Comparison of ENCODE assay signal across 9 cellular contexts in genomic region chr7:27110163-27110976, GRCh38. TPM values are rescaled to one million over a fixed set of nuclear protein-coding genes. Genes with fewer than 3 reads are reported as not detected.
A peak's percentile ranks its signal among the peaks of the same experiment; 100 is the strongest.
DNase-seq lines count a peak whose midpoint lies in the region; ATAC-seq and TF ChIP-seq lines count a peak whose summit lies in the region.
"Had no signal": no experiment of that assay in that cellular context is flagged by ENCODE, and none has a peak within 500 bp of the region (broad histone marks: within the 10 kb centered on the region; RNA-seq: fewer than 3 reads in every experiment).

No MANE protein-coding gene starts in this region.

- 23 to 64% (median 59%) methylated on average over 62 to 64 of the region's 64 CpGs for WGBS in adipose tissue, 3 donors

- H3K9ac ChIP-seq in skeletal muscle tissue (ENCODE audit: low read depth in 1 of 3, low read length in 3 of 3): peak overlapping the region in 1 of 3 donors; percentile 59

- H3K36me3 ChIP-seq in GM23338 (ENCODE audit: insufficient read depth): no peaks in the 10 kb centered on the region
- peaks cover 0 to 4% (median 0%) of the 10 kb centered on the region in 3 donors for H3K36me3 ChIP-seq in skeletal muscle tissue (ENCODE audit: control insufficient read depth in 3 of 3, insufficient read depth in 3 of 3, low read length in 3 of 3)

- peaks cover 2% of the 10 kb centered on the region for H3K9me3 ChIP-seq in iPS-18c (ENCODE audit: control insufficient read depth, insufficient read depth, low read length)
- no peaks in the 10 kb centered on the region for H3K9me3 ChIP-seq in skeletal muscle tissue (ENCODE audit: control insufficient read depth in 3 of 3, low read length in 3 of 3)

- DNase-seq in GM23338 (ENCODE audit: low spot score) (peak; percentile 74), DMS114 treated with DMSO at 0.1 percent for 48 hours (lab: John Stamatoyannopoulos, UW; ENCODE audit: unreplicated experiment) (no peak), omental fat pad (ENCODE audit: low spot score) (no peak)
- DNase-seq: stimulated activated naive CD4-positive, alpha-beta T cell treated with Interleukin-2 at 50 U/mL for 16 hours had no signal

- H3K9me3 Mint-ChIP-seq in GM23338: peaks cover 11% of the 10 kb centered on the region; the same call in 2 of the 3 replicates

- no peaks in the 10 kb centered on the region; the same call in 2 of the 3 replicates for H3K36me3 Mint-ChIP-seq in GM23338 (ENCODE audit: low read depth)

- peaks cover 54% of the 10 kb centered on the region for H3F3A ChIP-seq in GM23338 (replicated peaks; ENCODE audit: low read depth)

- peak overlapping the region; percentile 66 for H3K4me2 ChIP-seq in GM23338

- H3K27ac ChIP-seq in GM23338 (ENCODE audit: low read depth) (no peak overlapping the region), adipose tissue (ENCODE audit: low read depth, low read length) (peak overlapping the region; percentile 82), skeletal muscle tissue (ENCODE audit: low read depth, low read length) (peak overlapping the region; percentile 77)

- no peaks in the 10 kb centered on the region for H3K79me2 ChIP-seq in GM23338 (replicated peaks; ENCODE audit: insufficient read depth)

- H3K27me3 Mint-ChIP-seq in GM23338 (ENCODE audit: insufficient read depth, low read depth, poor library complexity): peaks cover 95% of the 10 kb centered on the region

- ATAC-seq in GM23338 (peak; percentile 25), GM19397 (IDR thresholded peaks at IDR 0.05; ENCODE audit: unreplicated experiment) (no peak), GM21529 (IDR thresholded peaks at IDR 0.05; ENCODE audit: unreplicated experiment) (no peak), omental fat pad (ENCODE audit: low FRiP score) (no peak)

- peaks cover 70% of the 10 kb centered on the region for H4K20me1 ChIP-seq in GM23338 (replicated peaks; ENCODE audit: insufficient read depth)

- H3K9me2 ChIP-seq in GM23338 (ENCODE audit: insufficient read depth): no peaks in the 10 kb centered on the region

- TF ChIP-seq CTCF in GM23338 (conservative IDR thresholded peaks at IDR 0.05; ENCODE audit: low read depth in 2 of 2) (no peak), omental fat pad (IDR thresholded peaks at IDR 0.05) (no peak)

- H3K4me3 Mint-ChIP-seq in GM23338: peak overlapping the region; percentile 57

- peaks cover 26% of the 10 kb centered on the region for H3K4me1 Mint-ChIP-seq in GM23338

- no peak overlapping the region for H3K27ac Mint-ChIP-seq in GM23338

- H3K27me3 ChIP-seq in GM23338 (ENCODE audit: insufficient read depth): peaks cover 97% of the 10 kb centered on the region
- no peaks in the 10 kb centered on the region for H3K27me3 ChIP-seq in skeletal muscle tissue (ENCODE audit: control insufficient read depth in 3 of 3, insufficient read depth in 3 of 3, low read length in 3 of 3)

- peak overlapping the region; percentile 47 for H3K4me3 ChIP-seq in GM23338
- H3K4me3 ChIP-seq in iPS-18c (ENCODE audit: insufficient read depth, low read depth, low read length): peak overlapping the region; percentile 40; the same call in 1 of the 2 replicates
- peak overlapping the region; percentile 6 to 56 (median 51) for H3K4me3 ChIP-seq in skeletal muscle tissue (ENCODE audit: low read length in 3 of 3)

- H2AFZ ChIP-seq in GM23338: no peak overlapping the region

- H3K4me1 ChIP-seq in GM23338 (ENCODE audit: insufficient read depth): peaks cover 41% of the 10 kb centered on the region
- H3K4me1 ChIP-seq in skeletal muscle tissue (ENCODE audit: control insufficient read depth in 3 of 3, insufficient read depth in 3 of 3, low read length in 3 of 3): peaks cover 34 to 49% (median 42%) of the 10 kb centered on the region in 3 donors

TF ChIP-seq in GM23338, 12 proteins besides CTCF, POLR2A, EP300 and RAD21:
- peak; percentile 94 for TF ChIP-seq EZH2 (IDR thresholded peaks at IDR 0.05; ENCODE audit: low read depth, unreplicated experiment)
- TF ChIP-seq ZNF331 (CRISPR knock-in tag; IDR thresholded peaks at IDR 0.05; ENCODE audit: low read depth): no peak
TF ChIP-seq in GM23338: peak in this region for 1.

RNA-seq across cellular contexts. Expression of gene HOXA2, which starts 7.9 kb away (rescaled TPM):
- not detected in 2 replicates for total RNA-seq in GM23338 (2014; rRNA removed; shearing (Covaris generic))
- polyA plus RNA-seq in GM23338 (2016; fragmentation: Nextera tagmentation; extraction: Ambion mirVana): not detected in 2 replicates
- polyA plus RNA-seq in adipose tissue: 1 to 10 TPM in 1 of 3 donors, under 1 TPM in 2; 0.20 to 1.0 (median 0.92) TPM
- under 0.01 TPM for total RNA-seq in skeletal muscle tissue
- 1 to 10 TPM; 1.1 to 3.5 (median 1.5) TPM for total RNA-seq in omental fat pad

RNA-seq across cellular contexts. Expression of gene HOXA1, which starts 14.6 kb away (rescaled TPM):
- total RNA-seq in GM23338 (2014; rRNA removed; shearing (Covaris generic)): not detected in 2 replicates
- polyA plus RNA-seq in GM23338 (2016; fragmentation: Nextera tagmentation; extraction: Ambion mirVana): not detected in 2 replicates
- under 1 TPM; 0.08 to 0.56 (median 0.51) TPM for polyA plus RNA-seq in adipose tissue
- total RNA-seq in skeletal muscle tissue: not detected
- total RNA-seq in omental fat pad: under 1 TPM; 0.56 to 0.84 (median 0.77) TPM

RNA-seq across cellular contexts. Expression of gene HOXA4, which starts 20.2 kb away (rescaled TPM):
- not detected in 2 replicates for total RNA-seq in GM23338 (2014; rRNA removed; shearing (Covaris generic))
- polyA plus RNA-seq in GM23338 (2016; fragmentation: Nextera tagmentation; extraction: Ambion mirVana): not detected in 2 replicates
- 10 to 100 TPM in 1 of 3 donors, 1 to 10 TPM in 2; 1.2 to 19.8 (median 4.9) TPM for polyA plus RNA-seq in adipose tissue
- total RNA-seq in skeletal muscle tissue: 2.1 TPM
- 1 to 10 TPM; 1.6 to 5.7 (median 3.1) TPM for total RNA-seq in omental fat pad

RNA-seq across cellular contexts. Expression of gene HOXA5, which starts 33.1 kb away (rescaled TPM):
- not detected in 2 replicates for total RNA-seq in GM23338 (2014; rRNA removed; shearing (Covaris generic))
- polyA plus RNA-seq in GM23338 (2016; fragmentation: Nextera tagmentation; extraction: Ambion mirVana) (not detected in 2 replicates), adipose tissue (10 to 100 TPM in 2 of 3 donors, 1 to 10 TPM in 1; 3.1 to 29.6 (median 11.8) TPM)
- total RNA-seq in skeletal muscle tissue (4.2 TPM), omental fat pad (10 to 100 TPM; 10.4 to 39.4 (median 26.5) TPM)

RNA-seq across cellular contexts. Expression of gene HOXA6, which starts 37.2 kb away (rescaled TPM):
- not detected in 2 replicates for total RNA-seq in GM23338 (2014; rRNA removed; shearing (Covaris generic))
- polyA plus RNA-seq in GM23338 (2016; fragmentation: Nextera tagmentation; extraction: Ambion mirVana): not detected in 2 replicates
- polyA plus RNA-seq in adipose tissue: 1 to 10 TPM in 2 of 3 donors, under 1 TPM in 1; 0.39 to 3.6 (median 1.5) TPM
- total RNA-seq in skeletal muscle tissue: 3.1 TPM
- total RNA-seq in omental fat pad: 10 to 100 TPM in 1 of 4 donors, 1 to 10 TPM in 3; 1.1 to 13.1 (median 6.4) TPM
